ENCODE assay signal across 8 cellular contexts in genomic region chr1:101025283-101025679, GRCh38. TPM values are rescaled to one million over a fixed set of nuclear protein-coding genes. Genes with fewer than 3 reads are reported as not detected.
A peak's percentile ranks its signal among the peaks of the same experiment; 100 is the strongest.
DNase-seq lines count a peak whose midpoint lies in the region; ATAC-seq and TF ChIP-seq lines count a peak whose summit lies in the region.

No MANE protein-coding gene starts in this region.

- H2AFZ ChIP-seq in fibroblast of lung (ENCODE audit: low read length) = peak overlapping the region; percentile 80
- H2AFZ ChIP-seq in neuron (ENCODE audit: low read depth, low read length) = peak overlapping the region; percentile 24

- no peaks in the 10 kb centered on the region for H3K27me3 ChIP-seq in Caco-2 (replicated peaks; ENCODE audit: control insufficient read depth, insufficient read depth, low read length)
- no peaks in the 10 kb centered on the region for H3K27me3 ChIP-seq in fibroblast of lung (ENCODE audit: control insufficient read depth, insufficient read depth, low read length)
- no peaks in the 10 kb centered on the region for H3K27me3 ChIP-seq in neuron (ENCODE audit: insufficient read depth, low read length)

- H3K4me1 ChIP-seq in Caco-2 (no peaks in the 10 kb centered on the region), fibroblast of lung (ENCODE audit: control insufficient read depth, extremely low read depth, insufficient read depth, low read length) (peaks cover 6% of the 10 kb centered on the region), neuron (ENCODE audit: insufficient read depth, low read length) (peaks cover 24% of the 10 kb centered on the region)

- H3K9ac ChIP-seq in fibroblast of lung (ENCODE audit: insufficient read depth, low read length) = peak overlapping the region; percentile 88

- peaks cover 13% of the 10 kb centered on the region for H3K4me1 Mint-ChIP-seq in Caco-2 (ENCODE audit: low read depth, unreplicated experiment)

- DNase-seq in Caco-2 = peak in 1 of 2 experiments; percentile 11
- peak; percentile 4 for DNase-seq in activated CD4-positive, alpha-beta T cell treated with anti-CD3 and anti-CD28 coated beads, Interleukin-2, amount 50 U/mL, for 1 hour
- peak in 1 of 2 donors; percentile 37 for DNase-seq in fibroblast of lung (ENCODE audit: low read depth in 2 of 2)
- DNase-seq in NCI-H1092 treated with DMSO at 0.1 percent for 48 hours (lab: John Stamatoyannopoulos, UW) = no peak
- DNase-seq in NCI-H524 treated with DMSO at 0.1 percent for 48 hours (lab: John Stamatoyannopoulos, UW) = no peak

- TSS peak; percentile 72 for BruUV-seq in Caco-2 (replicated peaks; lab: Mats Ljungman, UMichigan)

- CTCF ChIA-PET in Caco-2 (lab: Charles Lee) = no interaction called here

- H3K4me3 ChIP-seq in Caco-2 (ENCODE audit: low read depth, low read length) (peak overlapping the region; percentile 64), fibroblast of lung (replicated peaks in 1 of 4; ENCODE audit: control extremely low read depth in 1 of 4, insufficient read depth in 1 of 4, low read depth in 3 of 4, low read length in 4 of 4) (peak overlapping the region; percentile 74 to 97 (median 82)), neuron (ENCODE audit: low read length) (peak overlapping the region; percentile 60)

- peak overlapping the region; percentile 86 for H3K27ac Mint-ChIP-seq in Caco-2 (ENCODE audit: unreplicated experiment)

- no peaks in the 10 kb centered on the region for H4K20me1 ChIP-seq in fibroblast of lung (ENCODE audit: control insufficient read depth, extremely low read depth, insufficient read depth, low read length)

- H3K79me2 ChIP-seq in fibroblast of lung (ENCODE audit: control insufficient read depth, insufficient read depth, low read length) = peaks cover 18% of the 10 kb centered on the region

- peak overlapping the region; percentile 99 for H3K4me2 ChIP-seq in fibroblast of lung (ENCODE audit: extremely low read depth, insufficient read depth, low read length)

- intact Hi-C loops in Caco-2 (cut with micrococcal nuclease; ENCODE audit: unreplicated experiment) = no loop called here

- H3K4me3 Mint-ChIP-seq in Caco-2 (ENCODE audit: unreplicated experiment) = peak overlapping the region; percentile 91

- H3K27me3 Mint-ChIP-seq in Caco-2 (ENCODE audit: insufficient read depth, unreplicated experiment) = no peaks in the 10 kb centered on the region

- TF ChIP-seq CTCF in Caco-2 (IDR thresholded peaks at IDR 0.05; ENCODE audit: insufficient read depth in 1 of 2, low read depth in 1 of 2, low read length in 1 of 2, severe bottlenecking in 1 of 2, unreplicated experiment in 1 of 2) (no peak), fibroblast of lung (conservative IDR thresholded peaks at IDR 0.05 in 1 of 2, IDR thresholded peaks at IDR 0.05 in 1 of 2; ENCODE audit: low read depth in 1 of 2, low read length in 2 of 2) (no peak)

- peak overlapping the region; percentile 93 for H3K27ac ChIP-seq in fibroblast of lung (ENCODE audit: insufficient read depth, low read length)

- H3K9me3 ChIP-seq in Caco-2 (no peaks in the 10 kb centered on the region), fibroblast of lung (ENCODE audit: control insufficient read depth, insufficient read depth, low read depth, low read length) (no peaks in the 10 kb centered on the region), neuron (ENCODE audit: low read length) (no peaks in the 10 kb centered on the region)

- POLR2A ChIA-PET in Caco-2 (lab: Charles Lee) = no interaction called here

- peaks cover 4% of the 10 kb centered on the region for H3K36me3 Mint-ChIP-seq in Caco-2 (ENCODE audit: insufficient read depth, unreplicated experiment)

- no peaks in the 10 kb centered on the region for H3K9me3 Mint-ChIP-seq in Caco-2 (ENCODE audit: unreplicated experiment)

- H3K36me3 ChIP-seq in Caco-2 (ENCODE audit: control insufficient read depth, insufficient read depth, low read length) (no peaks in the 10 kb centered on the region), fibroblast of lung (ENCODE audit: control insufficient read depth, insufficient read depth, low read length) (no peaks in the 10 kb centered on the region), neuron (ENCODE audit: insufficient read depth, low read length) (peaks cover 28% of the 10 kb centered on the region)

- peak; percentile 21 for ATAC-seq in GM21390 (IDR thresholded peaks at IDR 0.05; ENCODE audit: unreplicated experiment)
- peak; percentile 22 for ATAC-seq in HG03571 (IDR thresholded peaks at IDR 0.05; ENCODE audit: unreplicated experiment)

RNA-seq across cellular contexts. Expression of gene DPH5, which starts 0.3 kb away (rescaled TPM):
- 23.8 and 25.6 TPM in 2 replicates for total RNA-seq in Caco-2 (2022)
- total RNA-seq in fibroblast of lung = 40.8 and 56.5 TPM in 2 replicates
- polyA plus RNA-seq in fibroblast of lung = 39.8 and 44.4 TPM in 2 replicates
- polyA plus RNA-seq in fibroblast of lung (2012) = 30.0 and 33.5 TPM in 2 replicates
- polyA minus RNA-seq in fibroblast of lung (ENCODE audit: low replicate concordance) = 2.6 and 11.3 TPM in 2 replicates
